In genomic region chr5:127431977-127432376, GRCh38 we compare ENCODE assay signal across 24 cellular contexts.
"Had no signal": no experiment of that assay in that cellular context is flagged by ENCODE, and none has a peak within 500 bp of the region (broad histone marks: within the 10 kb centered on the region; RNA-seq: fewer than 3 reads in every experiment).

No MANE protein-coding gene starts in this region.

- FAIRE-seq: astrocyte had no signal

- DNase-seq: activated B cell treated with CpG ODN at 0.5 μM for 24 hours; activated CD4-positive, alpha-beta T cell treated with anti-CD3 and anti-CD28 coated beads for 1 hour; activated CD4-positive, alpha-beta T cell treated with anti-CD3 and anti-CD28 coated beads, Interleukin-2, amount 10 ng/mL, durations not matched to agents 24 days and 14 days; activated CD4-positive, alpha-beta T cell treated with anti-CD3 and anti-CD28 coated beads, Interleukin-2, amount 50 U/mL, for 48 hours; activated CD8-positive, alpha-beta memory T cell treated with anti-CD3 and anti-CD28 coated beads for 24 hours; activated effector memory CD4-positive, alpha-beta T cell treated with anti-CD3 and anti-CD28 coated beads, Interleukin-2, amount 50 U/mL, for 16 hours; activated naive CD4-positive, alpha-beta T cell treated with Interleukin-2 at 50 U/mL for 16 hours; activated naive CD8-positive, alpha-beta T cell treated with anti-CD3 and anti-CD28 coated beads, Interleukin-2, amount 50 U/mL, for 24 hours; activated T-cell treated with anti-CD3 and anti-CD28 coated beads, Interleukin-2, amount 50 U/mL, for 4 hours; amniotic stem cell; Karpas-422; NCI-H1092 treated with DMSO at 0.1 percent for 48 hours; NCI-H1417 treated with DMSO at 0.1 percent for 48 hours; NCI-H1694; NCI-H2029; NCI-H2107; NCI-H2171 treated with DMSO at 0.1 percent for 48 hours; NCI-H226; NCI-H526 treated with DMSO at 0.1 percent for 48 hours; NCI-H82; NK-92 treated with Interleukin-12 subunit alpha and Interleukin-12 subunit beta, amount 100 ng/mL, for 24 hours; PC-3; SHP77 treated with DMSO at 0.1 percent for 48 hours had no signal
